28 cellular contexts compared by ENCODE assay signal in genomic region chr11:91823252-91823830, GRCh38.
"Had no signal": no experiment of that assay in that cellular context is flagged by ENCODE, and none has a peak within 500 bp of the region (broad histone marks: within the 10 kb centered on the region; RNA-seq: fewer than 3 reads in every experiment).

No MANE protein-coding gene starts in this region.

- H3K27me3 ChIP-seq: ovary, right lobe of liver, sigmoid colon, stomach, thyroid gland, tibial nerve, upper lobe of left lung, vagina had no signal

- H3K27ac ChIP-seq: ovary, parathyroid adenoma, psoas muscle, right lobe of liver, sigmoid colon, stomach, thoracic aorta, thyroid gland, tibial nerve, upper lobe of left lung, vagina had no signal

- H3K4me1 Mint-ChIP-seq: stimulated activated effector memory CD8-positive, alpha-beta T cell treated with anti-CD3 and anti-CD28 coated beads, Interleukin-12 subunit alpha, Interleukin-12 subunit beta, amount 100 ng/mL, for 72 hours; stimulated activated naive B cell treated with anti-CD40 and anti-IgM and Interleukin-4, amounts not matched to agents 10 μg/mL and 1 μg/mL and 100 μg/mL, for 72 hours had no signal

- H3K9ac ChIP-seq: parathyroid adenoma had no signal

- H3K27me3 Mint-ChIP-seq: natural killer cell treated with Interleukin-12 subunit alpha and Interleukin-12 subunit beta and Interleukin-15 and Interleukin-18, amount 100 ng/mL, for 72 hours; progenitor cell of endocrine pancreas; stimulated activated naive B cell treated with anti-CD40 and anti-IgM and Interleukin-4, amounts not matched to agents 10 μg/mL and 1 μg/mL and 100 μg/mL, for 72 hours; stimulated activated naive CD8-positive, alpha-beta T cell treated with anti-CD3 and anti-CD28 coated beads, Interleukin-15, Interleukin-2, amounts not matched to agents 100 ng/mL and 50 ng/mL, for 24 hours had no signal

- H3K4me1 ChIP-seq: parathyroid adenoma, psoas muscle, right lobe of liver, sigmoid colon, thyroid gland, tibial nerve, upper lobe of left lung, vagina had no signal

- H3K27ac Mint-ChIP-seq: natural killer cell treated with Interleukin-12 subunit alpha and Interleukin-12 subunit beta and Interleukin-15 and Interleukin-18, amount 100 ng/mL, for 72 hours; nephron progenitor cell; progenitor cell of endocrine pancreas; stimulated activated effector memory CD8-positive, alpha-beta T cell treated with anti-CD3 and anti-CD28 coated beads, Interleukin-12 subunit alpha, Interleukin-12 subunit beta, amount 100 ng/mL, for 72 hours; stimulated activated naive B cell treated with anti-CD40 and anti-IgM and Interleukin-4, amounts not matched to agents 10 μg/mL and 1 μg/mL and 100 μg/mL, for 72 hours; stimulated activated naive CD8-positive, alpha-beta T cell treated with anti-CD3 and anti-CD28 coated beads, Interleukin-15, Interleukin-2, amounts not matched to agents 100 ng/mL and 50 ng/mL, for 24 hours had no signal

- H3K9me3 ChIP-seq: ovary, psoas muscle, right lobe of liver, sigmoid colon, stomach, thoracic aorta, thyroid gland, tibial nerve, upper lobe of left lung, vagina had no signal

- H2AFZ ChIP-seq: parathyroid adenoma had no signal

- H3K36me3 Mint-ChIP-seq: stimulated activated effector memory CD8-positive, alpha-beta T cell treated with anti-CD3 and anti-CD28 coated beads, Interleukin-12 subunit alpha, Interleukin-12 subunit beta, amount 100 ng/mL, for 72 hours; stimulated activated naive B cell treated with anti-CD40 and anti-IgM and Interleukin-4, amounts not matched to agents 10 μg/mL and 1 μg/mL and 100 μg/mL, for 72 hours had no signal

- H3K4me3 ChIP-seq: ovary, psoas muscle, right lobe of liver, sigmoid colon, stomach, thoracic aorta, thyroid gland, tibial nerve, upper lobe of left lung, vagina had no signal

- H3K9me3 Mint-ChIP-seq: nephron progenitor cell; neural crest cell; stimulated activated naive B cell treated with anti-CD40 and anti-IgM and Interleukin-4, amounts not matched to agents 10 μg/mL and 1 μg/mL and 100 μg/mL, for 72 hours had no signal

- H3K4me3 Mint-ChIP-seq: natural killer cell treated with Interleukin-12 subunit alpha and Interleukin-12 subunit beta and Interleukin-15 and Interleukin-18, amount 100 ng/mL, for 72 hours; nephron progenitor cell; neural crest cell; stimulated activated effector memory CD8-positive, alpha-beta T cell treated with anti-CD3 and anti-CD28 coated beads, Interleukin-12 subunit alpha, Interleukin-12 subunit beta, amount 100 ng/mL, for 72 hours; stimulated activated naive B cell treated with anti-CD40 and anti-IgM and Interleukin-4, amounts not matched to agents 10 μg/mL and 1 μg/mL and 100 μg/mL, for 72 hours; stimulated activated naive CD8-positive, alpha-beta T cell treated with anti-CD3 and anti-CD28 coated beads, Interleukin-15, Interleukin-2, amounts not matched to agents 100 ng/mL and 50 ng/mL, for 24 hours had no signal

- DNase-seq: nephron progenitor cell; occipital lobe; ovary; posterior cingulate gyrus; psoas muscle; right cardiac atrium; right lobe of liver; sigmoid colon; small intestine; stimulated activated CD4-positive, alpha-beta T cell treated with anti-CD3 and anti-CD28 coated beads, Interleukin-15, amount 100 ng/mL, for 24 hours; stimulated activated CD4-positive, alpha-beta T cell treated with anti-CD3 and anti-CD28 coated beads, Interleukin-2, amount 100 ng/mL, for 24 hours; stimulated activated CD4-positive, alpha-beta T cell treated with anti-CD3 and anti-CD28 coated beads, Interleukin-2, amount 100 ng/mL, for 48 hours; stimulated activated CD4-positive, alpha-beta T cell treated with anti-CD3 and anti-CD28 coated beads, Interleukin-4, amount 100 ng/mL, for 24 hours; stimulated activated naive B cell treated with anti-CD40 and anti-IgM and Interleukin-4, amounts not matched to agents 10 μg/mL and 1 μg/mL and 100 μg/mL, for 72 hours; stimulated activated naive CD4-positive, alpha-beta T cell treated with Interleukin-2 at 50 U/mL for 16 hours; stomach; thyroid gland; trophoblast cell; upper lobe of left lung had no signal

- H3K36me3 ChIP-seq: ovary, right lobe of liver, sigmoid colon, stomach, thoracic aorta, thyroid gland, tibial nerve, upper lobe of left lung, vagina had no signal

- ATAC-seq: natural killer cell treated with Interleukin-12 subunit alpha and Interleukin-12 subunit beta and Interleukin-15 and Interleukin-18, amount 100 ng/mL, for 72 hours; psoas muscle; right cardiac atrium; right lobe of liver; stimulated activated effector memory CD8-positive, alpha-beta T cell treated with anti-CD3 and anti-CD28 coated beads, Interleukin-12 subunit alpha, Interleukin-12 subunit beta, amount 100 ng/mL, for 72 hours; stimulated activated naive B cell treated with anti-CD40 and anti-IgM and Interleukin-4, amounts not matched to agents 10 μg/mL and 1 μg/mL and 100 μg/mL, for 72 hours had no signal

- H3K79me2 ChIP-seq: parathyroid adenoma had no signal
